ENCODE assay signal across 19 cellular contexts in genomic region chr11:71117311-71117710, GRCh38.
DNase-seq lines count a peak whose midpoint lies in the region; ATAC-seq and TF ChIP-seq lines count a peak whose summit lies in the region.
"Had no signal": no experiment of that assay in that cellular context is flagged by ENCODE, and none has a peak within 500 bp of the region (broad histone marks: within the 10 kb centered on the region; RNA-seq: fewer than 3 reads in every experiment).

No MANE protein-coding gene starts in this region.

- no peaks in the 10 kb centered on the region for H4K20me1 ChIP-seq in hepatocyte (ENCODE audit: insufficient read depth, poor library complexity, severe bottlenecking)

- peak; percentile 49 for DNase-seq in HK-2 (ENCODE audit: unreplicated experiment)
- no peak for DNase-seq in RWPE2 (ENCODE audit: low spot score)
- peak; percentile 51 for DNase-seq in hepatocyte (ENCODE audit: low spot score)
- DNase-seq in spleen: peak; percentile 33
- DNase-seq in amygdala (lab: John Stamatoyannopoulos, UW): no peak
- no peak for DNase-seq in NOMO-1 (lab: John Stamatoyannopoulos, UW; ENCODE audit: unreplicated experiment in 2 of 2)
- no peak for DNase-seq in dermis blood vessel endothelial cell
- DNase-seq: C1 segment of cervical spinal cord, Calu3, DMS79, GDM1, KBM-7, NCI-H1092, NCI-H2107, NCI-H345, NCI-H748 treated with DMSO at 0.1 percent for 48 hours, SHP77 treated with DMSO at 0.1 percent for 48 hours had no signal

- intact Hi-C loops in spleen (cut with DNase I; ENCODE audit: low total_unique reads): no loop called here

- H3K36me3 ChIP-seq in RWPE2 (ENCODE audit: low read depth): no peaks in the 10 kb centered on the region
- no peaks in the 10 kb centered on the region for H3K36me3 ChIP-seq in hepatocyte (replicated peaks; ENCODE audit: insufficient read depth, low read depth)
- no peaks in the 10 kb centered on the region for H3K36me3 ChIP-seq in spleen
- H3K36me3 ChIP-seq: HAP-1 had no signal

- H3K9me2 ChIP-seq in hepatocyte (replicated peaks; ENCODE audit: insufficient read depth): no peaks in the 10 kb centered on the region

- 70% methylated on average over 5 of the region's 5 CpGs for WGBS in hepatocyte (ENCODE audit: low lambda C conversion rate, missing lambda C conversion rate)
- 87 to 98% (median 88%) methylated on average over 5 of the region's 5 CpGs for WGBS in spleen, 5 donors

- TF ChIP-seq CTCF in RWPE2 (IDR thresholded peaks at IDR 0.05; ENCODE audit: poor library complexity, severe bottlenecking): no peak
- no peak for TF ChIP-seq CTCF in hepatocyte (IDR thresholded peaks at IDR 0.05; ENCODE audit: poor library complexity)
- no peak for TF ChIP-seq CTCF in spleen (IDR thresholded peaks at IDR 0.05 in 8 of 11, conservative IDR thresholded peaks at IDR 0.05 in 3 of 11)

- H3K27ac ChIP-seq in RWPE2 (ENCODE audit: poor library complexity, severe bottlenecking) (no peak overlapping the region), hepatocyte (peak overlapping the region; percentile 34), spleen (no peak overlapping the region)

- H3K4me1 ChIP-seq in RWPE2 (ENCODE audit: insufficient read depth, poor library complexity, severe bottlenecking): no peaks in the 10 kb centered on the region
- H3K4me1 ChIP-seq in hepatocyte (ENCODE audit: insufficient read depth): no peaks in the 10 kb centered on the region
- no peaks in the 10 kb centered on the region for H3K4me1 ChIP-seq in spleen
- H3K4me1 ChIP-seq: HAP-1 had no signal

- no peaks in the 10 kb centered on the region for H3K79me2 ChIP-seq in hepatocyte

- TF ChIP-seq POLR2A in spleen (IDR thresholded peaks at IDR 0.05): no peak

- ATAC-seq in RWPE2 (ENCODE audit: low read depth): peak; percentile 35; the same call in 2 of the 3 replicates
- ATAC-seq: Panc1 had no signal

- H2AFZ ChIP-seq in hepatocyte: no peak overlapping the region

- H3K4me3 ChIP-seq in RWPE2 (ENCODE audit: severe bottlenecking) (no peak overlapping the region), hepatocyte (no peak overlapping the region), spleen (no peak overlapping the region)
- H3K4me3 ChIP-seq: HAP-1 had no signal

- H3K27me3 ChIP-seq in RWPE2 (ENCODE audit: insufficient read depth, poor library complexity, severe bottlenecking) (no peaks in the 10 kb centered on the region), hepatocyte (no peaks in the 10 kb centered on the region), spleen (replicated peaks in 1 of 7) (peaks cover 0 to 64% (median 0%) of the 10 kb centered on the region in 7 donors)

- H3K4me2 ChIP-seq in hepatocyte: no peak overlapping the region

- H3K9me3 ChIP-seq in RWPE2 (ENCODE audit: severe bottlenecking) (no peaks in the 10 kb centered on the region), hepatocyte (ENCODE audit: low read depth) (no peaks in the 10 kb centered on the region), spleen (no peaks in the 10 kb centered on the region)
- H3K9me3 ChIP-seq: HAP-1 had no signal

Comparison
In these comparisons a context has a peak if more than half of its experiments do, and no peak if none do; other contexts are left out.
1. DNase-seq: peak in HK-2 (single experiment), hepatocyte (single experiment) and spleen (single experiment); none in RWPE2 (single experiment), amygdala (0 of 56), NOMO-1 (0 of 2) and dermis blood vessel endothelial cell (single experiment).